In genomic region chr14:65159281-65160062, GRCh38 we compare ENCODE assay signal across 13 cellular contexts. TPM values are rescaled to one million over a fixed set of nuclear protein-coding genes. Genes with fewer than 3 reads are reported as not detected.
A peak's percentile ranks its signal among the peaks of the same experiment; 100 is the strongest.
DNase-seq lines count a peak whose midpoint lies in the region; ATAC-seq, FAIRE-seq and TF ChIP-seq lines count a peak whose summit lies in the region.
"Had no signal": no experiment of that assay in that cellular context is flagged by ENCODE, and none has a peak within 500 bp of the region (broad histone marks: within the 10 kb centered on the region; RNA-seq: fewer than 3 reads in every experiment).

No MANE protein-coding gene starts in this region.

- H3K27me3 ChIP-seq in mesenchymal stem cell (ENCODE audit: control insufficient read depth in 1 of 2, insufficient read depth in 1 of 2, low read length in 2 of 2), result no peaks in the 10 kb centered on the region
- no peaks in the 10 kb centered on the region for H3K27me3 ChIP-seq in pancreas

- H3K27me3 Mint-ChIP-seq in activated T-helper 2 cell treated with anti-CD3 and anti-CD28 coated beads, Interferon-gamma antibody, Interleukin-2, Interleukin-4, amounts not matched to agents 10 μg/mL and 5 μg/mL and 100 μg/mL, durations not matched to agents 14 hours and 24 hours and 36 hours (ENCODE audit: low read depth), result no peaks in the 10 kb centered on the region
- H3K27me3 Mint-ChIP-seq: activated naive CD8-positive, alpha-beta T cell treated with anti-CD3 and anti-CD28 coated beads, Interleukin-2, amount 10 ng/mL, durations not matched to agents 7 days and 5 days had no signal

- no peak overlapping the region for H4K91ac ChIP-seq in mesenchymal stem cell (ENCODE audit: low read length)

- no peak overlapping the region for H3K23ac ChIP-seq in mesenchymal stem cell (ENCODE audit: low read length in 2 of 2)

- H3K4me1 ChIP-seq in mesenchymal stem cell (ENCODE audit: control insufficient read depth, insufficient read depth, low read depth, low read length), result peaks cover 9% of the 10 kb centered on the region
- H3K4me1 ChIP-seq in pancreas, result no peaks in the 10 kb centered on the region

- H3K27ac ChIP-seq in mesenchymal stem cell (ENCODE audit: low read length, poor library complexity, severe bottlenecking), result no peak overlapping the region
- no peak overlapping the region for H3K27ac ChIP-seq in pancreas

- no peak overlapping the region for H2BK12ac ChIP-seq in mesenchymal stem cell (ENCODE audit: low read length in 2 of 2)

- no peak overlapping the region for H2BK5ac ChIP-seq in mesenchymal stem cell (ENCODE audit: low read depth, low read length, poor library complexity, severe bottlenecking)

- no peaks in the 10 kb centered on the region for H3K36me3 Mint-ChIP-seq in activated T-helper 2 cell treated with anti-CD3 and anti-CD28 coated beads, Interferon-gamma antibody, Interleukin-2, Interleukin-4, amounts not matched to agents 10 μg/mL and 5 μg/mL and 100 μg/mL, durations not matched to agents 14 hours and 24 hours and 36 hours (ENCODE audit: low read depth)

- WGBS in mesenchymal stem cell, result 87% methylated on average over 3 of the region's 4 CpGs
- WGBS in pancreas, 2 donors, result 68 to 75% methylated on average over 4 of the region's 4 CpGs

- no peak overlapping the region for H3K27ac Mint-ChIP-seq in activated T-helper 2 cell treated with anti-CD3 and anti-CD28 coated beads, Interferon-gamma antibody, Interleukin-2, Interleukin-4, amounts not matched to agents 10 μg/mL and 5 μg/mL and 100 μg/mL, durations not matched to agents 14 hours and 24 hours and 36 hours
- H3K27ac Mint-ChIP-seq: activated naive CD8-positive, alpha-beta T cell treated with anti-CD3 and anti-CD28 coated beads, Interleukin-2, amount 10 ng/mL, durations not matched to agents 7 days and 5 days had no signal

- H3K4me1 Mint-ChIP-seq in activated T-helper 2 cell treated with anti-CD3 and anti-CD28 coated beads, Interferon-gamma antibody, Interleukin-2, Interleukin-4, amounts not matched to agents 10 μg/mL and 5 μg/mL and 100 μg/mL, durations not matched to agents 14 hours and 24 hours and 36 hours (ENCODE audit: low read depth), result peaks cover 13% of the 10 kb centered on the region

- H3K36me3 ChIP-seq in mesenchymal stem cell (ENCODE audit: control insufficient read depth in 1 of 2, insufficient read depth in 2 of 2, low read depth in 1 of 2, low read length in 2 of 2) (no peaks in the 10 kb centered on the region), pancreas (no peaks in the 10 kb centered on the region)

- peak; percentile 57 for ATAC-seq in GM18868 (IDR thresholded peaks at IDR 0.05; ENCODE audit: unreplicated experiment)
- ATAC-seq in GM21528 (IDR thresholded peaks at IDR 0.05; ENCODE audit: low FRiP score, unreplicated experiment), result peak; percentile 63
- peak; percentile 72 for ATAC-seq in HG03196 (IDR thresholded peaks at IDR 0.05; ENCODE audit: unreplicated experiment)
- ATAC-seq in pancreas, result no peak

- FAIRE-seq in pancreas (lab: Jason Lieb, UNC), result no peak
- FAIRE-seq: endothelial cell of umbilical vein had no signal

- H3K9me3 ChIP-seq in mesenchymal stem cell (ENCODE audit: control insufficient read depth, low read length) (no peaks in the 10 kb centered on the region), pancreas (no peaks in the 10 kb centered on the region)

- DNase-seq in mesenchymal stem cell (no peak), DMS79 (lab: John Stamatoyannopoulos, UW) (no peak), pancreas (no peak), iPS-NIHi7 (ENCODE audit: extremely low spot score) (no peak)
- DNase-seq in activated T-helper 2 cell treated with anti-CD3 and anti-CD28 coated beads, Interferon-gamma antibody, Interleukin-2, Interleukin-4, amounts not matched to agents 10 μg/mL and 5 μg/mL and 100 μg/mL, durations not matched to agents 14 hours and 24 hours and 36 hours (ENCODE audit: low spot score), result no peak
- DNase-seq: activated naive CD8-positive, alpha-beta T cell treated with anti-CD3 and anti-CD28 coated beads, Interleukin-2, amount 10 ng/mL, durations not matched to agents 7 days and 5 days; GDM1; NCI-H82; retina had no signal

- no peak overlapping the region for H3K18ac ChIP-seq in mesenchymal stem cell (ENCODE audit: low read depth in 1 of 2, low read length in 2 of 2)

- peak overlapping the region; percentile 46 for H2AK5ac ChIP-seq in mesenchymal stem cell (ENCODE audit: low read length, severe bottlenecking)

- no peak overlapping the region for H3K4me3 ChIP-seq in mesenchymal stem cell (ENCODE audit: insufficient read depth in 1 of 2, low read depth in 1 of 2, low read length in 2 of 2)
- H3K4me3 ChIP-seq in pancreas, result no peak overlapping the region

- no peak overlapping the region for H3K9ac ChIP-seq in mesenchymal stem cell (ENCODE audit: low read length)

- no peak overlapping the region for H3K4ac ChIP-seq in mesenchymal stem cell (ENCODE audit: low read depth in 1 of 2, low read length in 2 of 2)

- no peak overlapping the region for H2BK120ac ChIP-seq in mesenchymal stem cell (ENCODE audit: low read depth, low read length)

- H3K14ac ChIP-seq in mesenchymal stem cell (ENCODE audit: low read length in 2 of 2), result no peak overlapping the region

- H3K4me3 Mint-ChIP-seq in activated T-helper 2 cell treated with anti-CD3 and anti-CD28 coated beads, Interferon-gamma antibody, Interleukin-2, Interleukin-4, amounts not matched to agents 10 μg/mL and 5 μg/mL and 100 μg/mL, durations not matched to agents 14 hours and 24 hours and 36 hours (ENCODE audit: low read depth), result no peak overlapping the region
- H3K4me3 Mint-ChIP-seq: activated naive CD8-positive, alpha-beta T cell treated with anti-CD3 and anti-CD28 coated beads, Interleukin-2, amount 10 ng/mL, durations not matched to agents 7 days and 5 days had no signal

- intact Hi-C loops in pancreas (cut with DNase I), result loop anchor here in 2 of 3 donors (5.0 to 10.0 kb wide), 2 partner anchors 665 to 798 kb away; no protein-coding TSS in a partner anchor
- intact Hi-C loops in activated T-helper 2 cell treated with anti-CD3 and anti-CD28 coated beads, Interferon-gamma antibody, Interleukin-2, Interleukin-4, amounts not matched to agents 10 μg/mL and 5 μg/mL and 100 μg/mL, durations not matched to agents 14 hours and 24 hours and 36 hours (cut with micrococcal nuclease), result loop anchor here (5.0 kb wide), 3 partner anchors 57 to 913 kb away; partner anchors contain the start of gene MAX

- H3K9me3 Mint-ChIP-seq in activated T-helper 2 cell treated with anti-CD3 and anti-CD28 coated beads, Interferon-gamma antibody, Interleukin-2, Interleukin-4, amounts not matched to agents 10 μg/mL and 5 μg/mL and 100 μg/mL, durations not matched to agents 14 hours and 24 hours and 36 hours, result no peaks in the 10 kb centered on the region
- H3K9me3 Mint-ChIP-seq: activated naive CD8-positive, alpha-beta T cell treated with anti-CD3 and anti-CD28 coated beads, Interleukin-2, amount 10 ng/mL, durations not matched to agents 7 days and 5 days had no signal

- no peak overlapping the region for H2AFZ ChIP-seq in mesenchymal stem cell (ENCODE audit: low read depth, low read length)

- H3K4me2 ChIP-seq in mesenchymal stem cell (ENCODE audit: low read length, poor library complexity, severe bottlenecking), result no peak overlapping the region

- no peak for TF ChIP-seq CTCF in pancreas (IDR thresholded peaks at IDR 0.05)

- H4K8ac ChIP-seq in mesenchymal stem cell (ENCODE audit: low read length), result no peak overlapping the region

- H2BK15ac ChIP-seq in mesenchymal stem cell (ENCODE audit: low read depth, poor library complexity, severe bottlenecking), result no peak overlapping the region

- H3K79me1 ChIP-seq in mesenchymal stem cell (replicated peaks; ENCODE audit: low read length, poor library complexity, severe bottlenecking), result no peaks in the 10 kb centered on the region

RNA-seq across cellular contexts. Expression of gene MAX, which starts 57.2 kb away (rescaled TPM):
- polyA plus RNA-seq in mesenchymal stem cell (2013, experiment 1 of 2), result 85.2 TPM
- 85.6 TPM for polyA plus RNA-seq in mesenchymal stem cell (2013, experiment 2 of 2)
- total RNA-seq in pancreas, result 10 to 100 TPM; 28.6 to 48.9 (median 40.4) TPM
- polyA plus RNA-seq in pancreas, result 10 to 100 TPM; 19.7 to 29.0 TPM
- 113 and 115 TPM in 2 replicates for total RNA-seq in activated T-helper 2 cell treated with anti-CD3 and anti-CD28 coated beads, Interferon-gamma antibody, Interleukin-2, Interleukin-4, amounts not matched to agents 10 μg/mL and 5 μg/mL and 100 μg/mL, durations not matched to agents 14 hours and 24 hours and 36 hours

Comparison
In these comparisons a context has a peak if more than half of its experiments do, and no peak if none do; other contexts are left out.
1. ATAC-seq: peak in GM18868 (single experiment), GM21528 (single experiment) and HG03196 (single experiment); none in pancreas (0 of 4).